In genomic region chr6:68086199-68086598, GRCh38 we compare ENCODE assay signal across 26 cellular contexts.
DNase-seq lines count a peak whose midpoint lies in the region; ATAC-seq lines count a peak whose summit lies in the region.
"Had no signal": no experiment of that assay in that cellular context is flagged by ENCODE, and none has a peak within 500 bp of the region (broad histone marks: within the 10 kb centered on the region; RNA-seq: fewer than 3 reads in every experiment).

No MANE protein-coding gene starts in this region.

- H3K9me3 Mint-ChIP-seq in stimulated activated naive B cell treated with anti-CD40 and anti-IgM and Interleukin-4, amounts not matched to agents 10 μg/mL and 1 μg/mL and 100 μg/mL, for 72 hours = no peaks in the 10 kb centered on the region
- peaks cover 0 to 25% (median 5%) of the 10 kb centered on the region in 8 donors for H3K9me3 Mint-ChIP-seq in CD4-positive, alpha-beta memory T cell
- H3K9me3 Mint-ChIP-seq: activated CD4-positive, alpha-beta T cell treated with anti-CD3 and anti-CD28 coated beads, Interleukin-2, amount 10 ng/mL, durations not matched to agents 7 days and 5 days; T-helper 1 cell treated with Interleukin-12 subunit alpha and Interleukin-12 subunit beta and Interleukin-4 antibody, amounts not matched to agents 30 μg/mL and 1 μg/mL, for 36 hours had no signal

- H3K4me1 ChIP-seq in CD4-positive, alpha-beta memory T cell (ENCODE audit: insufficient read depth, low read length) = no peaks in the 10 kb centered on the region
- H3K4me1 ChIP-seq: ascending aorta, upper lobe of right lung had no signal

- CTCF ChIA-PET in CD4-positive, alpha-beta memory T cell (lab: Charles Lee; ENCODE audit: partially characterized antibody) = no interaction called here

- H3K27me3 ChIP-seq in CD4-positive, alpha-beta memory T cell (ENCODE audit: insufficient read depth, low read length) = no peaks in the 10 kb centered on the region
- H3K27me3 ChIP-seq: ascending aorta; BLaER1 treated with 17β-estradiol and CSF1 and Interleukin-3, amounts not matched to agents 10 nM and 100 nM; upper lobe of right lung had no signal

- H3K4me3 Mint-ChIP-seq in stimulated activated naive B cell treated with anti-CD40 and anti-IgM and Interleukin-4, amounts not matched to agents 10 μg/mL and 1 μg/mL and 100 μg/mL, for 72 hours = no peak overlapping the region
- H3K4me3 Mint-ChIP-seq in CD4-positive, alpha-beta memory T cell = no peak overlapping the region
- H3K4me3 Mint-ChIP-seq: activated B cell treated with CpG ODN at 0.5 μM for 24 hours; activated CD4-positive, alpha-beta T cell treated with anti-CD3 and anti-CD28 coated beads, Interleukin-2, amount 10 ng/mL, durations not matched to agents 7 days and 5 days; activated T-cell treated with anti-CD3 and anti-CD28 coated beads, Interleukin-2, amount 50 U/mL, for 24 hours; GM23338; T-helper 1 cell treated with Interleukin-12 subunit alpha and Interleukin-12 subunit beta and Interleukin-4 antibody, amounts not matched to agents 30 μg/mL and 1 μg/mL, for 36 hours had no signal

- H3K27ac Mint-ChIP-seq in stimulated activated naive B cell treated with anti-CD40 and anti-IgM and Interleukin-4, amounts not matched to agents 10 μg/mL and 1 μg/mL and 100 μg/mL, for 72 hours = no peak overlapping the region
- H3K27ac Mint-ChIP-seq in CD4-positive, alpha-beta memory T cell = no peak overlapping the region
- H3K27ac Mint-ChIP-seq: activated B cell treated with CpG ODN at 0.5 μM for 24 hours; activated CD4-positive, alpha-beta T cell treated with anti-CD3 and anti-CD28 coated beads, Interleukin-2, amount 10 ng/mL, durations not matched to agents 7 days and 5 days; activated T-cell treated with anti-CD3 and anti-CD28 coated beads, Interleukin-2, amount 50 U/mL, for 24 hours; GM23338; T-helper 1 cell treated with Interleukin-12 subunit alpha and Interleukin-12 subunit beta and Interleukin-4 antibody, amounts not matched to agents 30 μg/mL and 1 μg/mL, for 36 hours had no signal

- H3K36me3 Mint-ChIP-seq in stimulated activated naive B cell treated with anti-CD40 and anti-IgM and Interleukin-4, amounts not matched to agents 10 μg/mL and 1 μg/mL and 100 μg/mL, for 72 hours = no peaks in the 10 kb centered on the region
- no peaks in the 10 kb centered on the region for H3K36me3 Mint-ChIP-seq in CD4-positive, alpha-beta memory T cell

- H3K9me3 ChIP-seq in CD4-positive, alpha-beta memory T cell (ENCODE audit: control insufficient read depth in 1 of 2, low read length in 2 of 2) = no peaks in the 10 kb centered on the region
- H3K9me3 ChIP-seq: ascending aorta, upper lobe of right lung had no signal

- POLR2A ChIA-PET in CD4-positive, alpha-beta memory T cell (lab: Charles Lee; ENCODE audit: partially characterized antibody) = no interaction called here

- ATAC-seq in GM18858 (IDR thresholded peaks at IDR 0.05; ENCODE audit: unreplicated experiment) (peak; percentile 29), HG03135 (IDR thresholded peaks at IDR 0.05; ENCODE audit: unreplicated experiment) (peak; percentile 51), GM19397 (IDR thresholded peaks at IDR 0.05; ENCODE audit: unreplicated experiment) (no peak)
- peak; percentile 29 to 34 for ATAC-seq in stimulated activated naive B cell treated with anti-CD40 and anti-IgM and Interleukin-4, amounts not matched to agents 10 μg/mL and 1 μg/mL and 100 μg/mL, for 72 hours (replicated peaks)
- ATAC-seq: GM23338, upper lobe of right lung had no signal

- H3K27me3 Mint-ChIP-seq in stimulated activated naive B cell treated with anti-CD40 and anti-IgM and Interleukin-4, amounts not matched to agents 10 μg/mL and 1 μg/mL and 100 μg/mL, for 72 hours = no peaks in the 10 kb centered on the region
- no peaks in the 10 kb centered on the region for H3K27me3 Mint-ChIP-seq in CD4-positive, alpha-beta memory T cell
- H3K27me3 Mint-ChIP-seq: activated B cell treated with CpG ODN at 0.5 μM for 24 hours; activated CD4-positive, alpha-beta T cell treated with anti-CD3 and anti-CD28 coated beads, Interleukin-2, amount 10 ng/mL, durations not matched to agents 7 days and 5 days; activated T-cell treated with anti-CD3 and anti-CD28 coated beads, Interleukin-2, amount 50 U/mL, for 24 hours had no signal

- H3K27ac ChIP-seq in CD4-positive, alpha-beta memory T cell (ENCODE audit: low read depth, low read length) = no peak overlapping the region
- H3K27ac ChIP-seq: ascending aorta; BLaER1 treated with 17β-estradiol and CSF1 and Interleukin-3, amounts not matched to agents 10 nM and 100 nM; PC-9; SK-N-MC; upper lobe of right lung had no signal

- no peak overlapping the region for H3K4me3 ChIP-seq in CD4-positive, alpha-beta memory T cell (ENCODE audit: low read length in 2 of 2)
- H3K4me3 ChIP-seq: ascending aorta; BLaER1 treated with 17β-estradiol and CSF1 and Interleukin-3, amounts not matched to agents 10 nM and 100 nM; GM23338; lung; PC-9; SK-N-MC; upper lobe of right lung had no signal

- intact Hi-C loops in CD4-positive, alpha-beta memory T cell (cut with micrococcal nuclease) = no loop called here

- DNase-seq in MV-4-11 (lab: John Stamatoyannopoulos, UW) (peak; percentile 18), medulla oblongata (ENCODE audit: extremely low spot score) (no peak)
- DNase-seq in stimulated activated naive B cell treated with anti-CD40 and anti-IgM and Interleukin-4, amounts not matched to agents 10 μg/mL and 1 μg/mL and 100 μg/mL, for 72 hours = no peak
- no peak for DNase-seq in CD4-positive, alpha-beta memory T cell
- DNase-seq: activated B cell treated with CpG ODN at 0.5 μM for 24 hours; activated CD4-positive, alpha-beta T cell treated with anti-CD3 and anti-CD28 coated beads, Interleukin-2, amount 10 ng/mL, durations not matched to agents 7 days and 5 days; activated gamma-delta T cell treated with Interleukin-2 at 50 U/mL for 16 hours; activated T-cell treated with anti-CD3 and anti-CD28 coated beads, Interleukin-2, amount 50 U/mL, for 24 hours; COR-L47; GF-D8; NCI-H1048; NCI-H1694; PC-9; retina; small intestine; stimulated activated naive CD4-positive, alpha-beta T cell; upper lobe of right lung had no signal

- no peaks in the 10 kb centered on the region for H3K4me1 Mint-ChIP-seq in stimulated activated naive B cell treated with anti-CD40 and anti-IgM and Interleukin-4, amounts not matched to agents 10 μg/mL and 1 μg/mL and 100 μg/mL, for 72 hours
- no peaks in the 10 kb centered on the region for H3K4me1 Mint-ChIP-seq in CD4-positive, alpha-beta memory T cell
- H3K4me1 Mint-ChIP-seq: activated B cell treated with CpG ODN at 0.5 μM for 24 hours; activated CD4-positive, alpha-beta T cell treated with anti-CD3 and anti-CD28 coated beads, Interleukin-2, amount 10 ng/mL, durations not matched to agents 7 days and 5 days; GM23338 had no signal

- no peaks in the 10 kb centered on the region for H3K36me3 ChIP-seq in CD4-positive, alpha-beta memory T cell (ENCODE audit: insufficient read depth, low read length)
- H3K36me3 ChIP-seq: ascending aorta; BLaER1 treated with 17β-estradiol and CSF1 and Interleukin-3, amounts not matched to agents 10 nM and 100 nM; upper lobe of right lung had no signal
